In the genomic region with DNA sequence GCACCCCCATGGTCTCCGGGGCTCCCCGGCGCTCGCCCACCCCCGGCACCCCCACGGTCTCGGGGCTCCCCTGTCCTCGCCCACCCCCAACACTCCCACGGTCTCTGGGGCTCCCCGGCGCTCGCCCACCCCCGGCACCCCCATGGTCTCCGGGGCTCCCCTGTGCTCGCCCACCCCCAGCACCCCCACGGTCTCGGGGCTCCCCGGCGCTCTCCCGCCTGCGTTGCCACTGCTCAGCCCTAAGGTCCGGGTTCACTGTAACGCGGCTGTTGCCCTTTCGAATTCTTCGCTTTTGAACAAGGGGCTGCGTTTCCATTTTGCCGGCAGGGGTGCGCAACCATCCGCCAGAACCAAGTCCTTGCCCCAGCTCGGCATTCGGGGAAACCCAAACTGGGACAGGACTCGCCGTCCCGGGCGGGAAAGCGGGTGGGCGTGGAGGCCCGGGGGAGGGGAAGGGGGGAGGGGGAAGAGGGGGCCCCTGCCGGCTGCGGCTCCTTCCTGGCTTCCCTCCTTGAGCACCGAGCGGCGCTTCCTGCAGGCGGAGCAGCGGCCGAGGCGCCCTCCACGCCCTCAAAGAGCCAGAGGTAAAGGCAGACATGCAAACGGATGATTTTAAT, we compare ENCODE assay signal across 19 cellular contexts. TPM values are rescaled to one million over a fixed set of nuclear protein-coding genes. Genes with fewer than 3 reads are reported as not detected.
DNase-seq lines count a peak whose midpoint lies in the region; ATAC-seq, FAIRE-seq and TF ChIP-seq lines count a peak whose summit lies in the region.
"Had no signal": no experiment of that assay in that cellular context is flagged by ENCODE, and none has a peak within 500 bp of the region (broad histone marks: within the 10 kb centered on the region; RNA-seq: fewer than 3 reads in every experiment).

No MANE protein-coding gene starts in this region.

- peaks cover 6% of the 10 kb centered on the region; the same call in 1 of the 2 replicates for H3K27me3 ChIP-seq in HCT116 (ENCODE audit: insufficient read depth, low read length)

- peak; percentile 14 for ATAC-seq in activated CD8-positive, alpha-beta T cell treated with anti-CD3 and anti-CD28 coated beads, Interleukin-2, amount 10 ng/mL, durations not matched to agents 7 days and 5 days
- ATAC-seq in activated CD8-positive, alpha-beta T cell treated with anti-CD3 and anti-CD28 coated beads for 36 hours = no peak
- ATAC-seq in HCT116 (0 out of 2 replicates have a peak, but pooled peaks have one; percentile 32), GM21528 (IDR thresholded peaks at IDR 0.05; ENCODE audit: low FRiP score, unreplicated experiment) (no peak)
- ATAC-seq: esophagus mucosa had no signal

- no peak for TF ChIP-seq RAD21 in HCT116 (IDR thresholded peaks at IDR 0.05; ENCODE audit: low read depth)

- H3K9me3 Mint-ChIP-seq in activated CD8-positive, alpha-beta T cell treated with anti-CD3 and anti-CD28 coated beads, Interleukin-2, amount 10 ng/mL, durations not matched to agents 7 days and 5 days (ENCODE audit: insufficient read depth) = no peaks in the 10 kb centered on the region
- H3K9me3 Mint-ChIP-seq in activated CD8-positive, alpha-beta T cell treated with anti-CD3 and anti-CD28 coated beads for 36 hours = no peaks in the 10 kb centered on the region
- H3K9me3 Mint-ChIP-seq: activated T-cell treated with anti-CD3 and anti-CD28 coated beads, Interleukin-2, amount 50 U/mL, for 72 hours; dendritic cell treated with granulocyte-macrophage colony-stimulating factor and Interleukin-4, amounts not matched to agents 40 ng/mL and 50 ng/mL, for 4 days had no signal

- no peak overlapping the region for H3K9ac ChIP-seq in HCT116 (ENCODE audit: low read length)

- CTCF ChIA-PET in activated CD8-positive, alpha-beta T cell treated with anti-CD3 and anti-CD28 coated beads, Interleukin-2, amount 10 ng/mL, durations not matched to agents 7 days and 5 days (lab: Charles Lee) = interaction anchor here (1.3 kb wide), 1 partner anchor 17 kb away, joined by 5 read pairs; no protein-coding TSS in a partner anchor
- CTCF ChIA-PET in activated CD8-positive, alpha-beta T cell treated with anti-CD3 and anti-CD28 coated beads for 36 hours (lab: Charles Lee) = no interaction called here
- CTCF ChIA-PET in HCT116 (lab: Charles Lee) = interaction anchor here (1.3 kb wide), 1 partner anchor 17 kb away, joined by 3 read pairs; no protein-coding TSS in a partner anchor

- POLR2A ChIA-PET in activated CD8-positive, alpha-beta T cell treated with anti-CD3 and anti-CD28 coated beads, Interleukin-2, amount 10 ng/mL, durations not matched to agents 7 days and 5 days (lab: Charles Lee) = no interaction called here
- POLR2A ChIA-PET in activated CD8-positive, alpha-beta T cell treated with anti-CD3 and anti-CD28 coated beads for 36 hours (lab: Charles Lee) = interaction anchor here (0.7 kb wide), 1 partner anchor 36 kb away, joined by 3 read pairs; no protein-coding TSS in a partner anchor
- POLR2A ChIA-PET in HCT116 (lab: Charles Lee) = no interaction called here

- no peak for TF ChIP-seq CTCF in activated CD8-positive, alpha-beta T cell treated with anti-CD3 and anti-CD28 coated beads for 36 hours (IDR thresholded peaks at IDR 0.05)
- TF ChIP-seq CTCF in HCT116 (IDR thresholded peaks at IDR 0.05 in 2 of 3, conservative IDR thresholded peaks at IDR 0.05 in 1 of 3; ENCODE audit: borderline replicate concordance in 1 of 3, insufficient read depth in 1 of 3, low read depth in 2 of 3, low read length in 2 of 3) = no peak
- no peak for TF ChIP-seq CTCF in D721Med (IDR thresholded peaks at IDR 0.05; ENCODE audit: insufficient read depth, missing control alignments)

- H3K27ac Mint-ChIP-seq in activated CD8-positive, alpha-beta T cell treated with anti-CD3 and anti-CD28 coated beads, Interleukin-2, amount 10 ng/mL, durations not matched to agents 7 days and 5 days = no peak overlapping the region
- H3K27ac Mint-ChIP-seq in activated CD8-positive, alpha-beta T cell treated with anti-CD3 and anti-CD28 coated beads for 36 hours = no peak overlapping the region
- H3K27ac Mint-ChIP-seq: activated T-cell treated with anti-CD3 and anti-CD28 coated beads, Interleukin-2, amount 50 U/mL, for 72 hours; dendritic cell treated with granulocyte-macrophage colony-stimulating factor and Interleukin-4, amounts not matched to agents 40 ng/mL and 50 ng/mL, for 4 days had no signal

- H3K4me1 Mint-ChIP-seq in activated CD8-positive, alpha-beta T cell treated with anti-CD3 and anti-CD28 coated beads, Interleukin-2, amount 10 ng/mL, durations not matched to agents 7 days and 5 days (ENCODE audit: low read depth) = no peaks in the 10 kb centered on the region
- H3K4me1 Mint-ChIP-seq in activated CD8-positive, alpha-beta T cell treated with anti-CD3 and anti-CD28 coated beads for 36 hours (ENCODE audit: low read depth) = no peaks in the 10 kb centered on the region

- BruUV-seq in HCT116 (replicated peaks; lab: Mats Ljungman, UMichigan) = no TSS peak

- H3K36me3 ChIP-seq in HCT116 (ENCODE audit: control insufficient read depth in 1 of 2, insufficient read depth in 2 of 2, low read length in 2 of 2) = no peaks in the 10 kb centered on the region

- H3K36me3 Mint-ChIP-seq in activated CD8-positive, alpha-beta T cell treated with anti-CD3 and anti-CD28 coated beads, Interleukin-2, amount 10 ng/mL, durations not matched to agents 7 days and 5 days (ENCODE audit: low read depth) = peaks cover 2% of the 10 kb centered on the region
- H3K36me3 Mint-ChIP-seq in activated CD8-positive, alpha-beta T cell treated with anti-CD3 and anti-CD28 coated beads for 36 hours (ENCODE audit: low read depth) = peaks cover 3% of the 10 kb centered on the region

- intact Hi-C loops in activated CD8-positive, alpha-beta T cell treated with anti-CD3 and anti-CD28 coated beads for 36 hours (cut with micrococcal nuclease) = no loop called here
- intact Hi-C loops in HCT116 (cut with micrococcal nuclease) = no loop called here

- FAIRE-seq in D721Med (lab: Jason Lieb, UNC) = no peak

- no peaks in the 10 kb centered on the region for H4K20me1 ChIP-seq in HCT116 (ENCODE audit: insufficient read depth)

- H3K27ac ChIP-seq in HCT116 (ENCODE audit: low read depth, low read length) = no peak overlapping the region
- H3K27ac ChIP-seq: tibial artery had no signal

- RAD21 ChIA-PET in HCT116 (lab: Charles Lee; ENCODE audit: low non-redundant PET in 1 of 2, low total read pairs in 2 of 2, uncharacterized antibody in 2 of 2, unreplicated experiment in 2 of 2) = no interaction called here

- no peak for TF ChIP-seq POLR2A in HCT116 (IDR thresholded peaks at IDR 0.05; ENCODE audit: borderline replicate concordance, extremely low read depth, insufficient read depth, insufficient read length)
- TF ChIP-seq POLR2A in erythroblast (IDR thresholded peaks at IDR 0.05; ENCODE audit: low read length) = no peak

- H3K4me1 ChIP-seq in HCT116 (ENCODE audit: control insufficient read depth in 1 of 2, insufficient read depth in 2 of 2, low read length in 2 of 2) = no peaks in the 10 kb centered on the region

- no peaks in the 10 kb centered on the region for H3K79me2 ChIP-seq in HCT116 (ENCODE audit: insufficient read depth, low read length)

- no peak for DNase-seq in activated CD8-positive, alpha-beta T cell treated with anti-CD3 and anti-CD28 coated beads, Interleukin-2, amount 10 ng/mL, durations not matched to agents 7 days and 5 days
- DNase-seq in activated CD8-positive, alpha-beta T cell treated with anti-CD3 and anti-CD28 coated beads for 36 hours = no peak
- DNase-seq in HCT116 (ENCODE audit: low read depth, low spot score) = no peak
- DNase-seq in erythroblast (lab: John Stamatoyannopoulos, UW) = peak; percentile 17 to 42
- peak; percentile 25 for DNase-seq in stimulated activated CD8-positive, alpha-beta memory T cell treated with anti-CD3 and anti-CD28 coated beads, Interleukin-4, amount 100 ng/mL, for 48 hours
- no peak for DNase-seq in NCI-H1436 (lab: John Stamatoyannopoulos, UW)
- DNase-seq in D721Med (ENCODE audit: insufficient read length, low spot score) = no peak
- DNase-seq: activated T-cell treated with anti-CD3 and anti-CD28 coated beads, Interleukin-2, amount 50 U/mL, for 72 hours; anterior cingulate cortex; GDM1; Kasumi-1; NCI-H1930; NCI-H524 treated with DMSO at 0.1 percent for 48 hours had no signal

- no peak overlapping the region for H2AFZ ChIP-seq in HCT116 (ENCODE audit: low read depth, low read length, poor library complexity, severe bottlenecking)

- no peaks in the 10 kb centered on the region for H3K27me3 Mint-ChIP-seq in activated CD8-positive, alpha-beta T cell treated with anti-CD3 and anti-CD28 coated beads, Interleukin-2, amount 10 ng/mL, durations not matched to agents 7 days and 5 days (ENCODE audit: low read depth)
- H3K27me3 Mint-ChIP-seq in activated CD8-positive, alpha-beta T cell treated with anti-CD3 and anti-CD28 coated beads for 36 hours = no peaks in the 10 kb centered on the region
- H3K27me3 Mint-ChIP-seq: dendritic cell treated with granulocyte-macrophage colony-stimulating factor and Interleukin-4, amounts not matched to agents 40 ng/mL and 50 ng/mL, for 4 days had no signal

- H3K4me3 Mint-ChIP-seq in activated CD8-positive, alpha-beta T cell treated with anti-CD3 and anti-CD28 coated beads, Interleukin-2, amount 10 ng/mL, durations not matched to agents 7 days and 5 days = no peak overlapping the region
- no peak overlapping the region for H3K4me3 Mint-ChIP-seq in activated CD8-positive, alpha-beta T cell treated with anti-CD3 and anti-CD28 coated beads for 36 hours
- H3K4me3 Mint-ChIP-seq: dendritic cell treated with granulocyte-macrophage colony-stimulating factor and Interleukin-4, amounts not matched to agents 40 ng/mL and 50 ng/mL, for 4 days had no signal

- no peaks in the 10 kb centered on the region for H3K9me2 ChIP-seq in HCT116 (ENCODE audit: insufficient read depth)

- H3K4me3 ChIP-seq in HCT116 (replicated peaks in 1 of 2; ENCODE audit: low read depth in 1 of 2, low read length in 2 of 2) = no peak overlapping the region
- H3K4me3 ChIP-seq: tibial artery had no signal

- H3K9me3 ChIP-seq in HCT116 (ENCODE audit: control insufficient read depth in 1 of 2, insufficient read depth in 1 of 2, low read depth in 1 of 2, low read length in 2 of 2) = no peaks in the 10 kb centered on the region
- H3K9me3 ChIP-seq: tibial artery had no signal

- no peak overlapping the region for H3K4me2 ChIP-seq in HCT116 (ENCODE audit: low read length)

TF ChIP-seq in HCT116, 20 proteins besides CTCF, POLR2A, EP300 and RAD21 (continues in another document):
- TF ChIP-seq EZH2phosphoT487 (IDR thresholded peaks at IDR 0.05; ENCODE audit: borderline replicate concordance) (no peak), ZFX (IDR thresholded peaks at IDR 0.05) (no peak)

RNA-seq across cellular contexts. Expression of gene FTCD, which starts 5.3 kb away (rescaled TPM):
- total RNA-seq in activated CD8-positive, alpha-beta T cell treated with anti-CD3 and anti-CD28 coated beads, Interleukin-2, amount 10 ng/mL, durations not matched to agents 7 days and 5 days = under 1 TPM; 0.37 to 0.50 TPM
- total RNA-seq in activated CD8-positive, alpha-beta T cell treated with anti-CD3 and anti-CD28 coated beads for 36 hours = under 1 TPM; 0.52 to 0.85 TPM
- 2.5 TPM for total RNA-seq in HCT116 (2021; ENCODE audit: unreplicated experiment)
- 0.91 and 1.1 TPM in 2 replicates for polyA plus RNA-seq in HCT116 (2012)
- total RNA-seq: pulmonary artery endothelial cell; T-helper 1 cell treated with Interleukin-12 subunit alpha and Interleukin-12 subunit beta and Interleukin-4 antibody, amounts not matched to agents 30 ng/mL and 1 ng/mL, for 36 hours had no signal

RNA-seq across cellular contexts. Expression of gene SPATC1L, which starts 23.6 kb away (rescaled TPM):
- 10 to 100 TPM; 14.4 to 17.5 TPM for total RNA-seq in activated CD8-positive, alpha-beta T cell treated with anti-CD3 and anti-CD28 coated beads, Interleukin-2, amount 10 ng/mL, durations not matched to agents 7 days and 5 days
- total RNA-seq in activated CD8-positive, alpha-beta T cell treated with anti-CD3 and anti-CD28 coated beads for 36 hours = 10 to 100 TPM; 23.2 to 24.2 TPM
- 1.3 TPM for total RNA-seq in HCT116 (2021; ENCODE audit: unreplicated experiment)
- 1.9 and 3.2 TPM in 2 replicates for polyA plus RNA-seq in HCT116 (2012)

Comparison
In these comparisons a context has a peak if more than half of its experiments do, and no peak if none do; other contexts are left out.
1. ATAC-seq: peak in activated CD8-positive, alpha-beta T cell treated with anti-CD3 and anti-CD28 coated beads, Interleukin-2, amount 10 ng/mL, durations not matched to agents 7 days and 5 days (single experiment) and HCT116 (single experiment); none in activated CD8-positive, alpha-beta T cell treated with anti-CD3 and anti-CD28 coated beads for 36 hours (single experiment) and GM21528 (single experiment).
2. DNase-seq: peak in erythroblast (2 of 2) and stimulated activated CD8-positive, alpha-beta memory T cell treated with anti-CD3 and anti-CD28 coated beads, Interleukin-4, amount 100 ng/mL, for 48 hours (single experiment); none in activated CD8-positive, alpha-beta T cell treated with anti-CD3 and anti-CD28 coated beads, Interleukin-2, amount 10 ng/mL, durations not matched to agents 7 days and 5 days (single experiment), activated CD8-positive, alpha-beta T cell treated with anti-CD3 and anti-CD28 coated beads for 36 hours (single experiment), HCT116 (single experiment), NCI-H1436 (single experiment) and D721Med (single experiment).